Comparison of ENCODE assay signal across 8 cellular contexts in genomic region chr1:228084797-228085196, GRCh38. TPM values are rescaled to one million over a fixed set of nuclear protein-coding genes. Genes with fewer than 3 reads are reported as not detected.
DNase-seq lines count a peak whose midpoint lies in the region; ATAC-seq, FAIRE-seq and TF ChIP-seq lines count a peak whose summit lies in the region.

No MANE protein-coding gene starts in this region.

- ATAC-seq in HG03442 (IDR thresholded peaks at IDR 0.05; ENCODE audit: unreplicated experiment): no peak

- peaks cover 0 to 2% (median 0%) of the 10 kb centered on the region in 7 donors for H3K9me3 Mint-ChIP-seq in CD14-positive monocyte
- no peaks in the 10 kb centered on the region for H3K9me3 Mint-ChIP-seq in endodermal cell
- no peaks in the 10 kb centered on the region for H3K9me3 Mint-ChIP-seq in neural crest cell

- DNase-seq in CD14-positive monocyte (ENCODE audit: low spot score) (no peak), endodermal cell (no peak), neural crest cell (ENCODE audit: low read depth, low spot score) (no peak), glomerular visceral epithelial cell (ENCODE audit: extremely low spot score) (no peak), RCC 7860 (ENCODE audit: low spot score) (no peak)
- no peak for DNase-seq in stimulated activated CD4-positive, alpha-beta T cell treated with anti-CD3 and anti-CD28 coated beads, Interleukin-4, amount 100 ng/mL, for 4 hours

- H3K27ac Mint-ChIP-seq in CD14-positive monocyte (peak overlapping the region; percentile 96 to 99 (median 98)), endodermal cell (peak overlapping the region; percentile 100), neural crest cell (ENCODE audit: unreplicated experiment) (peak overlapping the region; percentile 74)

- peak overlapping the region; percentile 95 for H3K4me3 ChIP-seq in OCI-LY3 (ENCODE audit: low read length)
- H3K4me3 ChIP-seq in endodermal cell (ENCODE audit: low read length): peak overlapping the region; percentile 96

- peaks cover 68% of the 10 kb centered on the region for H4K20me1 ChIP-seq in OCI-LY3 (ENCODE audit: insufficient read depth, low read length)

- 68 to 77% methylated on average over 3 to 5 of the region's 5 CpGs for WGBS in endodermal cell (ENCODE audit: insufficient coverage in 1 of 2, insufficient read length in 1 of 2), 2 experiments

- H3K27me3 ChIP-seq in OCI-LY3 (ENCODE audit: low read depth, low read length) (no peaks in the 10 kb centered on the region), endodermal cell (ENCODE audit: control insufficient read depth, insufficient read depth, low read length, poor library complexity, severe bottlenecking) (no peaks in the 10 kb centered on the region)

- H3K9me3 ChIP-seq in OCI-LY3 (ENCODE audit: insufficient read depth, low read length): no peaks in the 10 kb centered on the region
- no peaks in the 10 kb centered on the region for H3K9me3 ChIP-seq in endodermal cell (ENCODE audit: control insufficient read depth, low read length)

- peaks cover 100% of the 10 kb centered on the region for H3K79me2 ChIP-seq in OCI-LY3 (ENCODE audit: low read length)

- H2AFZ ChIP-seq in OCI-LY3 (ENCODE audit: low read depth, low read length): no peak overlapping the region

- peak overlapping the region; percentile 94 for H3K4me2 ChIP-seq in OCI-LY3 (ENCODE audit: low read length)

- H3K4me1 Mint-ChIP-seq in CD14-positive monocyte: peaks cover 67% of the 10 kb centered on the region
- peaks cover 54% of the 10 kb centered on the region for H3K4me1 Mint-ChIP-seq in endodermal cell
- H3K4me1 Mint-ChIP-seq in neural crest cell: peaks cover 61% of the 10 kb centered on the region

- H3K9ac ChIP-seq in OCI-LY3 (ENCODE audit: low read length): peak overlapping the region; percentile 94
- H3K9ac ChIP-seq in endodermal cell (ENCODE audit: extremely low read depth, low read length, poor library complexity, severe bottlenecking): peak overlapping the region; percentile 99

- H3K4me3 Mint-ChIP-seq in CD14-positive monocyte (peak overlapping the region; percentile 96 to 97), endodermal cell (peak overlapping the region; percentile 99), neural crest cell (peak overlapping the region; percentile 98)

- H3K27ac ChIP-seq in OCI-LY3 (ENCODE audit: low read length) (no peak overlapping the region), endodermal cell (ENCODE audit: low read depth, low read length) (peak overlapping the region; percentile 40)

- FAIRE-seq in RCC 7860 (lab: Jason Lieb, UNC): no peak

- peaks cover 0 to 5% (median 1%) of the 10 kb centered on the region in 3 donors for H3K27me3 Mint-ChIP-seq in CD14-positive monocyte (ENCODE audit: low read depth in 3 of 3)
- H3K27me3 Mint-ChIP-seq in endodermal cell (ENCODE audit: insufficient read depth): peaks cover 2% of the 10 kb centered on the region
- no peaks in the 10 kb centered on the region for H3K27me3 Mint-ChIP-seq in neural crest cell (ENCODE audit: low read depth)

- intact Hi-C loops in CD14-positive monocyte (cut with micrococcal nuclease): loop anchor here in 1 of 2 donors (2.0 kb wide), 1 partner anchor 82 kb away; no protein-coding TSS in a partner anchor

- H3K36me3 Mint-ChIP-seq in CD14-positive monocyte (peaks cover 21 to 26% of the 10 kb centered on the region in 2 donors), endodermal cell (ENCODE audit: low read depth) (peaks cover 27% of the 10 kb centered on the region), neural crest cell (ENCODE audit: low read depth) (peaks cover 3% of the 10 kb centered on the region)

- H3K4me1 ChIP-seq in OCI-LY3 (ENCODE audit: low read length) (peaks cover 56% of the 10 kb centered on the region), endodermal cell (ENCODE audit: control insufficient read depth, insufficient read depth, low read length) (peaks cover 29% of the 10 kb centered on the region)

- TF ChIP-seq CTCF in CD14-positive monocyte (IDR thresholded peaks at IDR 0.05) (no peak), OCI-LY3 (IDR thresholded peaks at IDR 0.05; ENCODE audit: low read depth, low read length) (no peak), endodermal cell (conservative IDR thresholded peaks at IDR 0.05) (no peak), neural crest cell (conservative IDR thresholded peaks at IDR 0.05) (no peak)

- H3K36me3 ChIP-seq in OCI-LY3 (replicated peaks; ENCODE audit: low read depth, low read length) (peaks cover 58% of the 10 kb centered on the region), endodermal cell (ENCODE audit: control insufficient read depth, insufficient read depth, low read length) (peaks cover 42% of the 10 kb centered on the region)

RNA-seq across cellular contexts. Expression of gene ARF1, which starts 2.3 kb away (rescaled TPM):
- 100 to 1,000 TPM; 580 to 603 TPM for polyA plus RNA-seq in CD14-positive monocyte
- total RNA-seq in endodermal cell (100 to 1,000 TPM; 322 to 372 TPM), neural crest cell (237 and 240 TPM in 2 replicates)
- polyA plus RNA-seq in endodermal cell (2013, experiment 1 of 2): 397 TPM
- polyA plus RNA-seq in endodermal cell (2013, experiment 2 of 2): 397 TPM

RNA-seq across cellular contexts. Expression of gene C1orf35, which starts 18.3 kb away (rescaled TPM):
- 10 to 100 TPM in 1 of 2 donors, 1 to 10 TPM in 1; 6.9 to 10.6 TPM for polyA plus RNA-seq in CD14-positive monocyte
- total RNA-seq in endodermal cell: 10 to 100 TPM; 31.6 to 34.0 TPM
- polyA plus RNA-seq in endodermal cell (2013, experiment 1 of 2): 27.6 TPM
- polyA plus RNA-seq in endodermal cell (2013, experiment 2 of 2): 24.7 TPM
- 29.1 and 29.7 TPM in 2 replicates for total RNA-seq in neural crest cell

RNA-seq across cellular contexts. Expression of gene MRPL55, which starts 24.3 kb away (rescaled TPM):
- 100 to 1,000 TPM in 1 of 2 donors, 10 to 100 TPM in 1; 99.8 to 104 TPM for polyA plus RNA-seq in CD14-positive monocyte
- total RNA-seq in endodermal cell (10 to 100 TPM; 57.6 to 66.7 TPM), neural crest cell (61.9 and 67.3 TPM in 2 replicates)
- polyA plus RNA-seq in endodermal cell (2013, experiment 1 of 2): 72.3 TPM
- polyA plus RNA-seq in endodermal cell (2013, experiment 2 of 2): 52.9 TPM

RNA-seq across cellular contexts. Expression of gene GUK1, which starts 55.3 kb away (rescaled TPM):
- 100 to 1,000 TPM; 262 to 316 TPM for polyA plus RNA-seq in CD14-positive monocyte
- 100 to 1,000 TPM; 110 to 112 TPM for total RNA-seq in endodermal cell
- 121 TPM for polyA plus RNA-seq in endodermal cell (2013, experiment 1 of 2)
- 115 TPM for polyA plus RNA-seq in endodermal cell (2013, experiment 2 of 2)
- 114 and 115 TPM in 2 replicates for total RNA-seq in neural crest cell
